In genomic region chr13:97975851-97976550, GRCh38 we compare ENCODE assay signal across 8 cellular contexts. TPM values are rescaled to one million over a fixed set of nuclear protein-coding genes. Genes with fewer than 3 reads are reported as not detected.
DNase-seq lines count a peak whose midpoint lies in the region; ATAC-seq and TF ChIP-seq lines count a peak whose summit lies in the region.

No MANE protein-coding gene starts in this region.

- H3F3A ChIP-seq in PC-9 (ENCODE audit: insufficient read depth, low read depth) = peaks cover 8% of the 10 kb centered on the region; the same call in 1 of the 2 replicates

- peak in 2 of 4 donors; percentile 89 to 90 for TF ChIP-seq POLR2A in esophagus squamous epithelium (IDR thresholded peaks at IDR 0.05)

- peaks cover 42% of the 10 kb centered on the region for H3K79me2 ChIP-seq in PC-9 (ENCODE audit: low read depth)

- H2AFZ ChIP-seq in PC-9 = peak overlapping the region; percentile 96

- H3K36me3 ChIP-seq in PC-9 (ENCODE audit: low read depth) (no peaks in the 10 kb centered on the region), esophagus squamous epithelium (no peaks in the 10 kb centered on the region), muscle layer of duodenum (ENCODE audit: control insufficient read depth in 1 of 2, insufficient read depth in 2 of 2, low read length in 2 of 2) (peaks cover 0 to 5% of the 10 kb centered on the region in 2 donors)

- peaks cover 27% of the 10 kb centered on the region for H4K20me1 ChIP-seq in PC-9 (ENCODE audit: insufficient read depth)

- POLR2A ChIA-PET in PC-9 (lab: Charles Lee; ENCODE audit: unreplicated experiment) = interaction anchor here (0.7 kb wide), 1 partner anchor 87 kb away, joined by 6 read pairs; no protein-coding TSS in a partner anchor

- 1% methylated on average over 10 of the region's 72 CpGs; no CpG with 5 or more reads in 1 of the 2 donors for WGBS in esophagus squamous epithelium, 2 donors

- H3K4me3 Mint-ChIP-seq in activated T-cell treated with anti-CD3 and anti-CD28 coated beads, Interleukin-2, amount 50 U/mL, for 72 hours = peak overlapping the region; percentile 84 to 90

- H3K27ac ChIP-seq in PC-9 (peak overlapping the region; percentile 61), esophagus squamous epithelium (peak overlapping the region; percentile 91 to 98 (median 96)), muscle layer of duodenum (ENCODE audit: low read length) (peak overlapping the region; percentile 74)

- H3K36me3 Mint-ChIP-seq in activated T-cell treated with anti-CD3 and anti-CD28 coated beads, Interleukin-2, amount 50 U/mL, for 72 hours (ENCODE audit: insufficient read depth in 2 of 2) = peaks cover 5% of the 10 kb centered on the region in 2 donors

- in situ Hi-C loops in KBM-7 (cut with MboI; ENCODE audit: low pct_unique_long_range_greater_than_20kb, low sequenced_read_pairs) = no loop called here

- peak; percentile 87 for ATAC-seq in GM21723 (IDR thresholded peaks at IDR 0.05; ENCODE audit: unreplicated experiment)
- peak; percentile 89 to 90 for ATAC-seq in activated T-cell treated with anti-CD3 and anti-CD28 coated beads, Interleukin-2, amount 50 U/mL, for 72 hours (replicated peaks in 1 of 2)

- H3K9me3 Mint-ChIP-seq in activated T-cell treated with anti-CD3 and anti-CD28 coated beads, Interleukin-2, amount 50 U/mL, for 72 hours = no peaks in the 10 kb centered on the region

- peak overlapping the region; percentile 87 for H3K4me2 ChIP-seq in PC-9

- H3K27me3 ChIP-seq in PC-9 (ENCODE audit: insufficient read depth, low read depth) = no peaks in the 10 kb centered on the region
- peaks cover 0 to 4% (median 0%) of the 10 kb centered on the region in 4 donors for H3K27me3 ChIP-seq in esophagus squamous epithelium
- no peaks in the 10 kb centered on the region for H3K27me3 ChIP-seq in muscle layer of duodenum (ENCODE audit: low read depth, low read length)

- TF ChIP-seq CTCF in PC-9 (conservative IDR thresholded peaks at IDR 0.05) (no peak), esophagus squamous epithelium (IDR thresholded peaks at IDR 0.05) (peak in 2 of 6 experiments; percentile 7 to 16)

- peaks cover 33% of the 10 kb centered on the region for H3K4me1 Mint-ChIP-seq in activated T-cell treated with anti-CD3 and anti-CD28 coated beads, Interleukin-2, amount 50 U/mL, for 72 hours (ENCODE audit: low read depth)

- peak overlapping the region; percentile 84 for H3K27ac Mint-ChIP-seq in activated T-cell treated with anti-CD3 and anti-CD28 coated beads, Interleukin-2, amount 50 U/mL, for 72 hours

- no TSS peak for BruUV-seq in PC-9 (replicated peaks; lab: Mats Ljungman, UMichigan)

- DNase-seq in DMS79 treated with DMSO at 0.1 percent for 48 hours (lab: John Stamatoyannopoulos, UW) (peak; percentile 95), KBM-7 (peak; percentile 84), PC-9 (peak; percentile 74 to 91), esophagus squamous epithelium (lab: John Stamatoyannopoulos, UW) (peak; percentile 21)
- peak; percentile 93 to 95 for DNase-seq in activated T-cell treated with anti-CD3 and anti-CD28 coated beads, Interleukin-2, amount 50 U/mL, for 72 hours
- peak; percentile 70 to 91 for DNase-seq in stimulated activated CD8-positive, alpha-beta memory T cell treated with anti-CD3 and anti-CD28 coated beads, Interleukin-7, amount 100 ng/mL, for 4 hours (ENCODE audit: low read depth in 2 of 2)

- intact Hi-C loops in PC-9 (cut with micrococcal nuclease; ENCODE audit: unreplicated experiment) = loop anchor here (1.0 kb wide), 2 partner anchors 121 to 674 kb away; no protein-coding TSS in a partner anchor
- intact Hi-C loops in esophagus squamous epithelium (cut with DNase I) = no loop called here

- no peaks in the 10 kb centered on the region for H3K9me2 ChIP-seq in PC-9 (ENCODE audit: insufficient read depth)

- CTCF ChIA-PET in PC-9 (lab: Charles Lee) = no interaction called here

- H3K27me3 Mint-ChIP-seq in activated T-cell treated with anti-CD3 and anti-CD28 coated beads, Interleukin-2, amount 50 U/mL, for 72 hours (ENCODE audit: low read depth) = peaks cover 4% of the 10 kb centered on the region

- peak overlapping the region; percentile 80 for H3K4me3 ChIP-seq in PC-9
- H3K4me3 ChIP-seq in esophagus squamous epithelium = peak overlapping the region; percentile 83 to 97 (median 92)
- H3K4me3 ChIP-seq in muscle layer of duodenum (ENCODE audit: low read depth in 1 of 2, low read length in 2 of 2) = peak overlapping the region; percentile 76 to 82

- no peaks in the 10 kb centered on the region for H3K9me3 ChIP-seq in PC-9 (ENCODE audit: insufficient read depth, low read depth)
- H3K9me3 ChIP-seq in esophagus squamous epithelium = no peaks in the 10 kb centered on the region
- H3K9me3 ChIP-seq in muscle layer of duodenum (ENCODE audit: control insufficient read depth in 1 of 2, low read length in 2 of 2) = no peaks in the 10 kb centered on the region

- peaks cover 21% of the 10 kb centered on the region for H3K4me1 ChIP-seq in PC-9 (replicated peaks; ENCODE audit: insufficient read depth)
- H3K4me1 ChIP-seq in esophagus squamous epithelium = peaks cover 0 to 38% (median 4%) of the 10 kb centered on the region in 3 donors
- H3K4me1 ChIP-seq in muscle layer of duodenum (ENCODE audit: control insufficient read depth in 1 of 2, insufficient read depth in 2 of 2, low read length in 2 of 2) = peaks cover 4 to 18% of the 10 kb centered on the region in 2 donors

RNA-seq across cellular contexts. Expression of gene IPO5, which starts 22.5 kb away (rescaled TPM):
- 98.8 and 126 TPM in 2 replicates for total RNA-seq in PC-9 (2021)
- 100 to 1,000 TPM; 154 to 169 TPM for total RNA-seq in activated T-cell treated with anti-CD3 and anti-CD28 coated beads, Interleukin-2, amount 50 U/mL, for 72 hours
- total RNA-seq in esophagus squamous epithelium = 100 to 1,000 TPM in 1 of 4 donors, 10 to 100 TPM in 3; 34.0 to 134 (median 78.6) TPM

Comparison
In these comparisons a context has a peak if more than half of its experiments do, and no peak if none do; other contexts are left out.
1. Peak in every context shown above with its lines: DNase-seq, ATAC-seq, H3K4me3 ChIP-seq and H3K27ac ChIP-seq.
2. DNase-seq: peak in every context shown above with its lines; median percentile 95 in DMS79 treated with DMSO at 0.1 percent for 48 hours; 94 in activated T-cell treated with anti-CD3 and anti-CD28 coated beads, Interleukin-2, amount 50 U/mL, for 72 hours; 84 in KBM-7; 82 in PC-9; 80 in stimulated activated CD8-positive, alpha-beta memory T cell treated with anti-CD3 and anti-CD28 coated beads, Interleukin-7, amount 100 ng/mL, for 4 hours; 21 in esophagus squamous epithelium.